Comparison of ENCODE assay signal across 1 cellular context in the genomic region with DNA sequence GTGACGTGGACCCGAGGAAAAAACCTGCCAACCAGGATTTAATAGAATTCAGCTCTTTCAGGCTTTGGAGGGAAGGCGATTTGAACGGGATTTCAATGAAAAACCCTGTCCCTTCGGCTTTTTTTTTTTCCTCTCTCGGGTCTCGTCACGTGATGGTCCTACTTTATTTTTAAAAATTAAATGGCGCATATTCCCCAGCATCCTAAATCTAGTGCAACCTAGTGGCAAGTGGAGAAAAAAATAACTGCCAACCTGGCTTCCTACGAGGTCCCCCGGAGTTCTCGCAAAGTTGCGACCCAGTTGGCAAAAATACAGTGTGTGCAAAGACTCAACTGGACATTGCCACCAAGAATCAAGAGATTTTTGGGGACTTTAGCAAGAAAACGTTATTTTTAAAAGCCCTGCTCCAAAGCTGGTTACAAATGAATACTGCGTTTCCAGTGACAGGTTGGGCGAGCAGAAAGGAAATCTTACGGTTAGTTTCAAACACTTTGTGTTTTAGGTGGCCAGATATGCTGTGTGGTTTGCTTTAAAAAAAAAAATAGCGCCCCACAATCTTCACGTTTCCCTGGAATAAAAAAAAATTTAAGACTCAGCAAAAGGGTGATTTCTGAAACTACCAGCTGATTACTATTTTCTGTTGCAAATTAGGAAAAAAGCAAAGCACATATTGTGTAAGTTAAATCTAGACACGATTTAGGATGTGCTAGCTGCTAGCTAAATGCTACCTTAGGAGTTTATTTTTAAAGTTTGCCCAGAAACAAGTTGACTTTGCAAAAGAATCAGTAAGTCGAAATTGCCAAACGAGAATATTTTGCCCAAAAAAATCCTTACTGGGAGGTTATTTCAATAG.
TF ChIP-seq lines count a peak whose summit lies in the region.

No MANE protein-coding gene starts in this region.

TF ChIP-seq in HepG2, 621 proteins besides CTCF, POLR2A, EP300 and RAD21 (continued from another document and continues in another):
- TF ChIP-seq, protein P1, sequence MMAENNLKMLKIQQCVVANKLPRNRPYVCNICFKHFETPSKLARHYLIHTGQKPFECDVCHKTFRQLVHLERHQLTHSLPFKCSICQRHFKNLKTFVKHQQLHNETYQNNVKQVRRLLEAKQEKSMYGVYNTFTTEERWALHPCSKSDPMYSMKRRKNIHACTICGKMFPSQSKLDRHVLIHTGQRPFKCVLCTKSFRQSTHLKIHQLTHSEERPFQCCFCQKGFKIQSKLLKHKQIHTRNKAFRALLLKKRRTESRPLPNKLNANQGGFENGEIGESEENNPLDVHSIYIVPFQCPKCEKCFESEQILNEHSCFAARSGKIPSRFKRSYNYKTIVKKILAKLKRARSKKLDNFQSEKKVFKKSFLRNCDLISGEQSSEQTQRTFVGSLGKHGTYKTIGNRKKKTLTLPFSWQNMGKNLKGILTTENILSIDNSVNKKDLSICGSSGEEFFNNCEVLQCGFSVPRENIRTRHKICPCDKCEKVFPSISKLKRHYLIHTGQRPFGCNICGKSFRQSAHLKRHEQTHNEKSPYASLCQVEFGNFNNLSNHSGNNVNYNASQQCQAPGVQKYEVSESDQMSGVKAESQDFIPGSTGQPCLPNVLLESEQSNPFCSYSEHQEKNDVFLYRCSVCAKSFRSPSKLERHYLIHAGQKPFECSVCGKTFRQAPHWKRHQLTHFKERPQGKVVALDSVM (CRISPR knock-in tag; IDR thresholded peaks at IDR 0.05), result no peak
- no peak for TF ChIP-seq THYN1 (CRISPR knock-in tag; IDR thresholded peaks at IDR 0.05; ENCODE audit: borderline replicate concordance, low read depth)
- no peak for TF ChIP-seq KDM3A (CRISPR knock-in tag; IDR thresholded peaks at IDR 0.05; ENCODE audit: low read depth)
- TF ChIP-seq MZF1 (CRISPR knock-in tag; IDR thresholded peaks at IDR 0.05; ENCODE audit: borderline replicate concordance), result no peak
- TF ChIP-seq, protein P2, sequence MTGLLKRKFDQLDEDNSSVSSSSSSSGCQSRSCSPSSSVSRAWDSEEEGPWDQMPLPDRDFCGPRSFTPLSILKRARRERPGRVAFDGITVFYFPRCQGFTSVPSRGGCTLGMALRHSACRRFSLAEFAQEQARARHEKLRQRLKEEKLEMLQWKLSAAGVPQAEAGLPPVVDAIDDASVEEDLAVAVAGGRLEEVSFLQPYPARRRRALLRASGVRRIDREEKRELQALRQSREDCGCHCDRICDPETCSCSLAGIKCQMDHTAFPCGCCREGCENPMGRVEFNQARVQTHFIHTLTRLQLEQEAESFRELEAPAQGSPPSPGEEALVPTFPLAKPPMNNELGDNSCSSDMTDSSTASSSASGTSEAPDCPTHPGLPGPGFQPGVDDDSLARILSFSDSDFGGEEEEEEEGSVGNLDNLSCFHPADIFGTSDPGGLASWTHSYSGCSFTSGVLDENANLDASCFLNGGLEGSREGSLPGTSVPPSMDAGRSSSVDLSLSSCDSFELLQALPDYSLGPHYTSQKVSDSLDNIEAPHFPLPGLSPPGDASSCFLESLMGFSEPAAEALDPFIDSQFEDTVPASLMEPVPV (CRISPR knock-in tag; IDR thresholded peaks at IDR 0.05), result no peak
- 0 out of 2 replicates have a peak, but pooled peaks have one; percentile 12 for TF ChIP-seq ETV6 (CRISPR knock-in tag; conservative IDR thresholded peaks at IDR 0.05)
- TF ChIP-seq, protein P3, sequence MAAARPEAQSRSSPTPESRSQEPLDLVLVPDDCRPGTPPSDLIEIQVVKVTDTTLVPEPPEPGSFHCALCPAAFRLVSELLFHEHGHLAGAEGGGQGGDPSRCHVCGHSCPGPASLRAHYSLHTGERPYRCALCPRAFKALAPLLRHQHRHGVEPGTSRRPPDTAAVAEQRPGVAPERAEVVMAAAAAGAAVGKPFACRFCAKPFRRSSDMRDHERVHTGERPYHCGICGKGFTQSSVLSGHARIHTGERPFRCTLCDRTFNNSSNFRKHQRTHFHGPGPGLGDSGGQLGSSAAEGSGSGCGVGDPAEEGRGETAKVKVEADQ (CRISPR knock-in tag; IDR thresholded peaks at IDR 0.05; ENCODE audit: borderline replicate concordance), result no peak; the same call in 1 of the 2 replicates
- no peak for TF ChIP-seq PHF8 (CRISPR knock-in tag; IDR thresholded peaks at IDR 0.05)
- TF ChIP-seq NFE2L1 (CRISPR knock-in tag; IDR thresholded peaks at IDR 0.05; ENCODE audit: borderline replicate concordance), result no peak
- TF ChIP-seq ZNF343 (CRISPR knock-in tag; IDR thresholded peaks at IDR 0.05), result no peak
- TF ChIP-seq MEF2D (CRISPR knock-in tag; IDR thresholded peaks at IDR 0.05), result no peak
- TF ChIP-seq MED1 (CRISPR knock-in tag; IDR thresholded peaks at IDR 0.05), result no peak
- 0 out of 2 replicates have a peak, but pooled peaks have one; percentile 17 for TF ChIP-seq ZNF333 (CRISPR knock-in tag; IDR thresholded peaks at IDR 0.05; ENCODE audit: borderline replicate concordance)
- 0 out of 2 replicates have a peak, but pooled peaks have one; percentile 1 for TF ChIP-seq STAG1 (CRISPR knock-in tag; IDR thresholded peaks at IDR 0.05)
- no peak for TF ChIP-seq ELF4 (CRISPR knock-in tag; IDR thresholded peaks at IDR 0.05; ENCODE audit: borderline replicate concordance)
- TF ChIP-seq, protein P4, sequence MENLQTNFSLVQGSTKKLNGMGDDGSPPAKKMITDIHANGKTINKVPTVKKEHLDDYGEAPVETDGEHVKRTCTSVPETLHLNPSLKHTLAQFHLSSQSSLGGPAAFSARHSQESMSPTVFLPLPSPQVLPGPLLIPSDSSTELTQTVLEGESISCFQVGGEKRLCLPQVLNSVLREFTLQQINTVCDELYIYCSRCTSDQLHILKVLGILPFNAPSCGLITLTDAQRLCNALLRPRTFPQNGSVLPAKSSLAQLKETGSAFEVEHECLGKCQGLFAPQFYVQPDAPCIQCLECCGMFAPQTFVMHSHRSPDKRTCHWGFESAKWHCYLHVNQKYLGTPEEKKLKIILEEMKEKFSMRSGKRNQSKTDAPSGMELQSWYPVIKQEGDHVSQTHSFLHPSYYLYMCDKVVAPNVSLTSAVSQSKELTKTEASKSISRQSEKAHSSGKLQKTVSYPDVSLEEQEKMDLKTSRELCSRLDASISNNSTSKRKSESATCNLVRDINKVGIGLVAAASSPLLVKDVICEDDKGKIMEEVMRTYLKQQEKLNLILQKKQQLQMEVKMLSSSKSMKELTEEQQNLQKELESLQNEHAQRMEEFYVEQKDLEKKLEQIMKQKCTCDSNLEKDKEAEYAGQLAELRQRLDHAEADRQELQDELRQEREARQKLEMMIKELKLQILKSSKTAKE (CRISPR knock-in tag; IDR thresholded peaks at IDR 0.05; ENCODE audit: borderline replicate concordance), result no peak
- no peak; the same call in 1 of the 2 replicates for TF ChIP-seq NAIF1 (CRISPR knock-in tag; IDR thresholded peaks at IDR 0.05; ENCODE audit: borderline replicate concordance)
- TF ChIP-seq, protein P5, sequence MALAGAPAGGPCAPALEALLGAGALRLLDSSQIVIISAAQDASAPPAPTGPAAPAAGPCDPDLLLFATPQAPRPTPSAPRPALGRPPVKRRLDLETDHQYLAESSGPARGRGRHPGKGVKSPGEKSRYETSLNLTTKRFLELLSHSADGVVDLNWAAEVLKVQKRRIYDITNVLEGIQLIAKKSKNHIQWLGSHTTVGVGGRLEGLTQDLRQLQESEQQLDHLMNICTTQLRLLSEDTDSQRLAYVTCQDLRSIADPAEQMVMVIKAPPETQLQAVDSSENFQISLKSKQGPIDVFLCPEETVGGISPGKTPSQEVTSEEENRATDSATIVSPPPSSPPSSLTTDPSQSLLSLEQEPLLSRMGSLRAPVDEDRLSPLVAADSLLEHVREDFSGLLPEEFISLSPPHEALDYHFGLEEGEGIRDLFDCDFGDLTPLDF (CRISPR knock-in tag; IDR thresholded peaks at IDR 0.05), result no peak
- TF ChIP-seq ZNF652 (CRISPR knock-in tag; IDR thresholded peaks at IDR 0.05; ENCODE audit: borderline replicate concordance, low read depth), result peak; percentile 16; the same call in 1 of the 2 replicates
- TF ChIP-seq XRCC5 (optimal IDR thresholded peaks at IDR 0.05; ENCODE audit: low read length), result peak; percentile 34
- TF ChIP-seq ZNF230 (CRISPR knock-in tag; IDR thresholded peaks at IDR 0.05), result no peak
- TF ChIP-seq, protein P6, sequence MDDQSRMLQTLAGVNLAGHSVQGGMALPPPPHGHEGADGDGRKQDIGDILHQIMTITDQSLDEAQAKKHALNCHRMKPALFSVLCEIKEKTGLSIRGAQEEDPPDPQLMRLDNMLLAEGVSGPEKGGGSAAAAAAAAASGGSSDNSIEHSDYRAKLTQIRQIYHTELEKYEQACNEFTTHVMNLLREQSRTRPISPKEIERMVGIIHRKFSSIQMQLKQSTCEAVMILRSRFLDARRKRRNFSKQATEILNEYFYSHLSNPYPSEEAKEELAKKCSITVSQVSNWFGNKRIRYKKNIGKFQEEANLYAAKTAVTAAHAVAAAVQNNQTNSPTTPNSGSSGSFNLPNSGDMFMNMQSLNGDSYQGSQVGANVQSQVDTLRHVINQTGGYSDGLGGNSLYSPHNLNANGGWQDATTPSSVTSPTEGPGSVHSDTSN (CRISPR knock-in tag; IDR thresholded peaks at IDR 0.05; ENCODE audit: borderline replicate concordance), result no peak
- TF ChIP-seq, protein P7, sequence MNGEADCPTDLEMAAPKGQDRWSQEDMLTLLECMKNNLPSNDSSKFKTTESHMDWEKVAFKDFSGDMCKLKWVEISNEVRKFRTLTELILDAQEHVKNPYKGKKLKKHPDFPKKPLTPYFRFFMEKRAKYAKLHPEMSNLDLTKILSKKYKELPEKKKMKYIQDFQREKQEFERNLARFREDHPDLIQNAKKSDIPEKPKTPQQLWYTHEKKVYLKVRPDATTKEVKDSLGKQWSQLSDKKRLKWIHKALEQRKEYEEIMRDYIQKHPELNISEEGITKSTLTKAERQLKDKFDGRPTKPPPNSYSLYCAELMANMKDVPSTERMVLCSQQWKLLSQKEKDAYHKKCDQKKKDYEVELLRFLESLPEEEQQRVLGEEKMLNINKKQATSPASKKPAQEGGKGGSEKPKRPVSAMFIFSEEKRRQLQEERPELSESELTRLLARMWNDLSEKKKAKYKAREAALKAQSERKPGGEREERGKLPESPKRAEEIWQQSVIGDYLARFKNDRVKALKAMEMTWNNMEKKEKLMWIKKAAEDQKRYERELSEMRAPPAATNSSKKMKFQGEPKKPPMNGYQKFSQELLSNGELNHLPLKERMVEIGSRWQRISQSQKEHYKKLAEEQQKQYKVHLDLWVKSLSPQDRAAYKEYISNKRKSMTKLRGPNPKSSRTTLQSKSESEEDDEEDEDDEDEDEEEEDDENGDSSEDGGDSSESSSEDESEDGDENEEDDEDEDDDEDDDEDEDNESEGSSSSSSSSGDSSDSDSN (CRISPR knock-in tag; IDR thresholded peaks at IDR 0.05), result no peak
- TF ChIP-seq JARID2 (CRISPR knock-in tag; IDR thresholded peaks at IDR 0.05; ENCODE audit: insufficient replicate concordance), result no peak
- no peak for TF ChIP-seq ZNF263 (CRISPR knock-in tag; IDR thresholded peaks at IDR 0.05)
- TF ChIP-seq, protein P8, sequence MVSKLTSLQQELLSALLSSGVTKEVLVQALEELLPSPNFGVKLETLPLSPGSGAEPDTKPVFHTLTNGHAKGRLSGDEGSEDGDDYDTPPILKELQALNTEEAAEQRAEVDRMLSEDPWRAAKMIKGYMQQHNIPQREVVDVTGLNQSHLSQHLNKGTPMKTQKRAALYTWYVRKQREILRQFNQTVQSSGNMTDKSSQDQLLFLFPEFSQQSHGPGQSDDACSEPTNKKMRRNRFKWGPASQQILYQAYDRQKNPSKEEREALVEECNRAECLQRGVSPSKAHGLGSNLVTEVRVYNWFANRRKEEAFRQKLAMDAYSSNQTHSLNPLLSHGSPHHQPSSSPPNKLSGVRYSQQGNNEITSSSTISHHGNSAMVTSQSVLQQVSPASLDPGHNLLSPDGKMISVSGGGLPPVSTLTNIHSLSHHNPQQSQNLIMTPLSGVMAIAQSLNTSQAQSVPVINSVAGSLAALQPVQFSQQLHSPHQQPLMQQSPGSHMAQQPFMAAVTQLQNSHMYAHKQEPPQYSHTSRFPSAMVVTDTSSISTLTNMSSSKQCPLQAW (CRISPR knock-in tag; IDR thresholded peaks at IDR 0.05), result no peak; the same call in 1 of the 2 replicates
- peak; percentile 54; the same call in 1 of the 2 replicates for TF ChIP-seq ZNF569 (CRISPR knock-in tag; IDR thresholded peaks at IDR 0.05; ENCODE audit: borderline replicate concordance)
- TF ChIP-seq ZNF510 (CRISPR knock-in tag; IDR thresholded peaks at IDR 0.05; ENCODE audit: low read depth), result no peak
- TF ChIP-seq, protein P9, sequence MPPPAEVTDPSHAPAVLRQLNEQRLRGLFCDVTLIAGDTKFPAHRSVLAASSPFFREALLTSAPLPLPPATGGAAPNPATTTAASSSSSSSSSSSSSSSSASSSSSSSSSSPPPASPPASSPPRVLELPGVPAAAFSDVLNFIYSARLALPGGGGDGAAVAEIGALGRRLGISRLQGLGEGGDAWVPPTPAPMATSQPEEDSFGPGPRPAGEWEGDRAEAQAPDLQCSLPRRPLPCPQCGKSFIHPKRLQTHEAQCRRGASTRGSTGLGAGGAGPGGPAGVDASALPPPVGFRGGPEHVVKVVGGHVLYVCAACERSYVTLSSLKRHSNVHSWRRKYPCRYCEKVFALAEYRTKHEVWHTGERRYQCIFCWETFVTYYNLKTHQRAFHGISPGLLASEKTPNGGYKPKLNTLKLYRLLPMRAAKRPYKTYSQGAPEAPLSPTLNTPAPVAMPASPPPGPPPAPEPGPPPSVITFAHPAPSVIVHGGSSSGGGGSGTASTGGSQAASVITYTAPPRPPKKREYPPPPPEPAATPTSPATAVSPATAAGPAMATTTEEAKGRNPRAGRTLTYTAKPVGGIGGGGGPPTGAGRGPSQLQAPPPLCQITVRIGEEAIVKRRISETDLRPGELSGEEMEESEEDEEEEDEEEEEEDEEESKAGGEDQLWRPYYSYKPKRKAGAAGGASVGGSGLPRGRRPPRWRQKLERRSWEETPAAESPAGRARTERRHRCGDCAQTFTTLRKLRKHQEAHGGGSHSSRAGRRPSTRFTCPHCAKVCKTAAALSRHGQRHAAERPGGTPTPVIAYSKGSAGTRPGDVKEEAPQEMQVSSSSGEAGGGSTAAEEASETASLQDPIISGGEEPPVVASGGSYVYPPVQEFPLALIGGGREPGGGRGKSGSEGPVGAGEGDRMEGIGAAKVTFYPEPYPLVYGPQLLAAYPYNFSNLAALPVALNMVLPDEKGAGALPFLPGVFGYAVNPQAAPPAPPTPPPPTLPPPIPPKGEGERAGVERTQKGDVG (CRISPR knock-in tag; IDR thresholded peaks at IDR 0.05; ENCODE audit: borderline replicate concordance), result no peak
- TF ChIP-seq HNRNPUL1 (IDR thresholded peaks at IDR 0.05; ENCODE audit: low read depth, low read length), result no peak
- TF ChIP-seq RORA (CRISPR knock-in tag; IDR thresholded peaks at IDR 0.05), result no peak
- TF ChIP-seq KAT8 (CRISPR knock-in tag; IDR thresholded peaks at IDR 0.05), result no peak
- TF ChIP-seq, protein P10, sequence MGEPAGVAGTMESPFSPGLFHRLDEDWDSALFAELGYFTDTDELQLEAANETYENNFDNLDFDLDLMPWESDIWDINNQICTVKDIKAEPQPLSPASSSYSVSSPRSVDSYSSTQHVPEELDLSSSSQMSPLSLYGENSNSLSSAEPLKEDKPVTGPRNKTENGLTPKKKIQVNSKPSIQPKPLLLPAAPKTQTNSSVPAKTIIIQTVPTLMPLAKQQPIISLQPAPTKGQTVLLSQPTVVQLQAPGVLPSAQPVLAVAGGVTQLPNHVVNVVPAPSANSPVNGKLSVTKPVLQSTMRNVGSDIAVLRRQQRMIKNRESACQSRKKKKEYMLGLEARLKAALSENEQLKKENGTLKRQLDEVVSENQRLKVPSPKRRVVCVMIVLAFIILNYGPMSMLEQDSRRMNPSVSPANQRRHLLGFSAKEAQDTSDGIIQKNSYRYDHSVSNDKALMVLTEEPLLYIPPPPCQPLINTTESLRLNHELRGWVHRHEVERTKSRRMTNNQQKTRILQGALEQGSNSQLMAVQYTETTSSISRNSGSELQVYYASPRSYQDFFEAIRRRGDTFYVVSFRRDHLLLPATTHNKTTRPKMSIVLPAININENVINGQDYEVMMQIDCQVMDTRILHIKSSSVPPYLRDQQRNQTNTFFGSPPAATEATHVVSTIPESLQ (CRISPR knock-in tag; conservative IDR thresholded peaks at IDR 0.05), result no peak
